Comparison of ENCODE assay signal across 15 cellular contexts in genomic region chr18:48085781-48086487, GRCh38.
A peak's percentile ranks its signal among the peaks of the same experiment; 100 is the strongest.
DNase-seq lines count a peak whose midpoint lies in the region; ATAC-seq and TF ChIP-seq lines count a peak whose summit lies in the region.
"Had no signal": no experiment of that assay in that cellular context is flagged by ENCODE, and none has a peak within 500 bp of the region (broad histone marks: within the 10 kb centered on the region; RNA-seq: fewer than 3 reads in every experiment).

No MANE protein-coding gene starts in this region.

- no peak overlapping the region for H3K4me3 ChIP-seq in HEK293 (ENCODE audit: low read depth, low read length)
- no peak overlapping the region for H3K4me3 ChIP-seq in esophagus (ENCODE audit: low read depth in 1 of 2, low read length in 2 of 2)
- no peak overlapping the region for H3K4me3 ChIP-seq in mucosa of descending colon
- no peak overlapping the region for H3K4me3 ChIP-seq in upper lobe of left lung
- H3K4me3 ChIP-seq: BLaER1 treated with 17β-estradiol and CSF1 and Interleukin-3, amounts not matched to agents 10 nM and 100 nM had no signal

- no peak for TF ChIP-seq POLR2A in upper lobe of left lung (IDR thresholded peaks at IDR 0.05)

- H3K27me3 ChIP-seq in esophagus (ENCODE audit: control insufficient read depth in 1 of 2, insufficient read depth in 2 of 2, low read length in 2 of 2), result no peaks in the 10 kb centered on the region
- H3K27me3 ChIP-seq in upper lobe of left lung, result no peaks in the 10 kb centered on the region
- H3K27me3 ChIP-seq: BLaER1 treated with 17β-estradiol and CSF1 and Interleukin-3, amounts not matched to agents 10 nM and 100 nM had no signal

- peak; percentile 83 for ATAC-seq in mucosa of descending colon
- ATAC-seq in upper lobe of left lung (ENCODE audit: low FRiP score in 2 of 2), result no peak
- ATAC-seq in HG03342 (IDR thresholded peaks at IDR 0.05; ENCODE audit: unreplicated experiment), result no peak
- ATAC-seq: Panc1 had no signal

- H3K9me3 ChIP-seq in HEK293 (ENCODE audit: control insufficient read depth, insufficient read depth, low read depth, low read length), result no peaks in the 10 kb centered on the region
- H3K9me3 ChIP-seq in esophagus (ENCODE audit: control insufficient read depth in 2 of 2, insufficient read depth in 1 of 2, low read depth in 1 of 2, low read length in 1 of 2), result peaks cover 0 to 2% of the 10 kb centered on the region in 2 donors
- no peaks in the 10 kb centered on the region for H3K9me3 ChIP-seq in mucosa of descending colon
- no peaks in the 10 kb centered on the region for H3K9me3 ChIP-seq in upper lobe of left lung
- H3K9me3 ChIP-seq: BLaER1 treated with 17β-estradiol and CSF1 and Interleukin-3, amounts not matched to agents 10 nM and 100 nM had no signal

- CTCF ChIA-PET in HEK293 (lab: Yijun Ruan, JAX), result interaction anchor here (0.6 kb wide), 1 partner anchor 1049 kb away, joined by 3 read pairs; no protein-coding TSS in a partner anchor

- POLR2A ChIA-PET in HEK293 (lab: Yijun Ruan, JAX), result no interaction called here

- H3K4me1 ChIP-seq in HEK293 (ENCODE audit: control insufficient read depth, insufficient read depth, low read length) (peaks cover 4% of the 10 kb centered on the region; the same call in 1 of the 2 replicates), esophagus (ENCODE audit: control insufficient read depth in 2 of 2, insufficient read depth in 2 of 2, low read length in 1 of 2) (peaks cover 4 to 5% of the 10 kb centered on the region in 2 donors), mucosa of descending colon (ENCODE audit: low read depth) (peaks cover 15% of the 10 kb centered on the region), upper lobe of left lung (peaks cover 0 to 7% (median 3%) of the 10 kb centered on the region in 4 donors)

- no peaks in the 10 kb centered on the region for H3K36me3 ChIP-seq in HEK293 (ENCODE audit: control insufficient read depth in 2 of 2, insufficient read depth in 1 of 2, low read length in 2 of 2)
- peaks cover 4 to 16% of the 10 kb centered on the region in 2 donors for H3K36me3 ChIP-seq in esophagus (ENCODE audit: control insufficient read depth in 2 of 2, insufficient read depth in 2 of 2, low read length in 1 of 2)
- H3K36me3 ChIP-seq in mucosa of descending colon (ENCODE audit: low read depth), result no peaks in the 10 kb centered on the region
- no peaks in the 10 kb centered on the region for H3K36me3 ChIP-seq in upper lobe of left lung
- H3K36me3 ChIP-seq: BLaER1 treated with 17β-estradiol and CSF1 and Interleukin-3, amounts not matched to agents 10 nM and 100 nM had no signal

- no peak for TF ChIP-seq CTCF in HEK293 (tag by site-specific recombination; IDR thresholded peaks at IDR 0.05)
- no peak for TF ChIP-seq CTCF in mucosa of descending colon (IDR thresholded peaks at IDR 0.05)
- TF ChIP-seq CTCF in upper lobe of left lung (IDR thresholded peaks at IDR 0.05), result no peak

- intact Hi-C loops in mucosa of descending colon (cut with DNase I, micrococcal nuclease), result no loop called here

- WGBS in esophagus, 2 donors, result 68 to 73% methylated on average over 4 of the region's 4 CpGs
- WGBS in upper lobe of left lung, 2 donors, result 76 to 79% methylated on average over 4 of the region's 4 CpGs

- H3K27ac ChIP-seq in HEK293 (ENCODE audit: extremely low read depth, low read depth, low read length) (no peak overlapping the region), esophagus (ENCODE audit: low read depth in 2 of 2, low read length in 1 of 2) (peak overlapping the region; percentile 57 to 87), upper lobe of left lung (no peak overlapping the region)
- H3K27ac ChIP-seq: BLaER1 treated with 17β-estradiol and CSF1 and Interleukin-3, amounts not matched to agents 10 nM and 100 nM had no signal

- DNase-seq in amniotic epithelial cell (ENCODE audit: low read depth), result peak; percentile 21
- peak in 1 of 3 donors; percentile 21 for DNase-seq in mucosa of descending colon
- DNase-seq in upper lobe of left lung, result no peak
- DNase-seq in SW 1271 (lab: John Stamatoyannopoulos, UW), result no peak
- DNase-seq in stimulated activated naive CD4-positive, alpha-beta T cell treated with Interleukin-2 at 50 U/mL for 16 hours (lab: John Stamatoyannopoulos, UW), result no peak
- DNase-seq: NCI-H1105 treated with DMSO at 0.1 percent for 48 hours, NCI-H1930, NCI-H2171, NCI-H446 treated with DMSO at 0.1 percent for 48 hours, NCI-H748 treated with DMSO at 0.1 percent for 48 hours had no signal

- no peak for TF ChIP-seq EP300 in upper lobe of left lung (IDR thresholded peaks at IDR 0.05)

TF ChIP-seq in HEK293, 187 proteins besides CTCF, POLR2A, EP300 and RAD21:
- TF ChIP-seq ZNF239 (tag by site-specific recombination; IDR thresholded peaks at IDR 0.05), result no peak
- no peak for TF ChIP-seq MZF1 (tag by site-specific recombination; IDR thresholded peaks at IDR 0.05; ENCODE audit: borderline replicate concordance)
- TF ChIP-seq ZSCAN16 (tag by site-specific recombination; IDR thresholded peaks at IDR 0.05), result no peak
- TF ChIP-seq ZNF664 (tag by site-specific recombination; IDR thresholded peaks at IDR 0.05), result peak; percentile 87
- TF ChIP-seq ZNF112 (tag by site-specific recombination; IDR thresholded peaks at IDR 0.05), result no peak

Comparison
In these comparisons a context has a peak if more than half of its experiments do, and no peak if none do; other contexts are left out.
1. H3K27ac ChIP-seq: peak in esophagus (2 of 2); none in HEK293 (single experiment) and upper lobe of left lung (0 of 4).